9 cellular contexts compared by ENCODE assay signal in the genomic region with DNA sequence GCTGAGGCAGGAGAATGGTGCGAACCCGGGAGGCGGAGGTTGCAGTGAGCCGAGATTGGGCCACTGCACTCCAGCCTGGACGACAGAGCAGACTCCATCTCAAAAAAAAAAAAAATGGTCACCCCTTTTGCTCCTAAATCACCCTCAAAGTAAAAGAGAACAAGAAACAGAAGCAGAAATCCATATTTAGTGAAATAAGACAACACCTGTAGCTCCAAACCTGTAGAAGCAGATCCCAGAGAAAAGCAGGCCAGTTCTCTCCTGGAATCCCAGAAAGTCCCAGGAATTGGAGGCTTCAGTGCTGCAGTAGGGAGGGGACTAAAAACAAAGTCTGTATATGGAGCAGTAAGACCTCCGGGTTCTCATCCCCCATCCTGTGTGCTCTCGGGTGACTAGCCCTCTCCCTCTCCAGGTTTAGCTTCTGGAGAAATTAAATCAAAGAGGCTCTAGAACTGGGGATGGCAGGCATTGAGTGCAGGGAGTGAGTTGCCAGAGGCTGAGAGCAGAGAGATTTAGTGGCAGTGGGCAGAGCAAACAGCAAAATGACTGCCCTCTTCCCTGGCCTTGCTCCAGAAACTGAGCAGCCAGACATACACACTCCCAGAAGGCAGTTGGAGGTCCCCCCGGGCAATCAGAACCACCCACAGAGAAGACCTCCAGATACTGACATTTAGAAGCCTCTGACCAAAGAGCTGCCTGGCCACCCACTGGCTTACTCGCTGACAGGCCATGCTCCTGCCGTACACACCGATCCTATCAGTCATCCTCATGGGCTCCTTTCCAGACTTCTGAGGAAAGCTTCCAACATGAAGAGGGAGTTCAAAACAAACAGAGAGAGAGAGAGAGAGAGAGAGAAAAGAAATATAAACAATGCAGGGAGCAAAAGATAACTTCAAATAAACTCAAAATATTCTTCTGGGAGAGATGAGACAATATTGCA. TPM values are rescaled to one million over a fixed set of nuclear protein-coding genes. Genes with fewer than 3 reads are reported as not detected.
DNase-seq lines count a peak whose midpoint lies in the region; ATAC-seq, FAIRE-seq and TF ChIP-seq lines count a peak whose summit lies in the region.
"Had no signal": no experiment of that assay in that cellular context is flagged by ENCODE, and none has a peak within 500 bp of the region (broad histone marks: within the 10 kb centered on the region; RNA-seq: fewer than 3 reads in every experiment).

No MANE protein-coding gene starts in this region.

- TF ChIP-seq POLR2A in uterus (IDR thresholded peaks at IDR 0.05): no peak

- intact Hi-C loops in uterus (cut with DNase I; ENCODE audit: low total_unique reads): no loop called here

- TF ChIP-seq CTCF in brain (conservative IDR thresholded peaks at IDR 0.05) (no peak), uterus (IDR thresholded peaks at IDR 0.05) (peak in 1 of 4 experiments; percentile 47)

- peak overlapping the region in 4 of 5 experiments; percentile 39 to 62 (median 58) for H3K27ac Mint-ChIP-seq in brain

- no peaks in the 10 kb centered on the region for H3K36me3 ChIP-seq in uterus

- FAIRE-seq in urothelium cell line (lab: Jason Lieb, UNC): no peak
- FAIRE-seq: A204.1 had no signal

- H3K4me3 Mint-ChIP-seq in brain: peak overlapping the region; percentile 1 to 66 (median 22)

- peak overlapping the region; percentile 67 to 83 for H3K27ac ChIP-seq in uterus

- H3K27me3 ChIP-seq in uterus: no peaks in the 10 kb centered on the region

- peaks cover 14% of the 10 kb centered on the region for H3K27me3 Mint-ChIP-seq in brain

- ATAC-seq in left lobe of liver: peak; percentile 91
- ATAC-seq in HG02642 (IDR thresholded peaks at IDR 0.05; ENCODE audit: poor library complexity, unreplicated experiment): no peak
- ATAC-seq in HG02870 (IDR thresholded peaks at IDR 0.05; ENCODE audit: unreplicated experiment): no peak

- H3K4me1 Mint-ChIP-seq in brain: peaks cover 18% of the 10 kb centered on the region

- peak; percentile 56 for DNase-seq in DMS 273 (lab: John Stamatoyannopoulos, UW; ENCODE audit: unreplicated experiment)
- no peak for DNase-seq in DMS 273 treated with DMSO at 0.1 percent for 48 hours (lab: John Stamatoyannopoulos, UW)
- DNase-seq in left lobe of liver (ENCODE audit: low spot score): peak; percentile 73
- peak; percentile 59 to 91 for DNase-seq in uterus
- DNase-seq in urothelium cell line (ENCODE audit: low spot score): no peak

- peaks cover 4% of the 10 kb centered on the region for H3K36me3 Mint-ChIP-seq in brain

- no peak overlapping the region for H3K4me3 ChIP-seq in uterus

- peaks cover 0 to 5% of the 10 kb centered on the region in 2 donors for H3K4me1 ChIP-seq in uterus

- H3K9me3 Mint-ChIP-seq in brain: peaks cover 0 to 2% (median 0%) of the 10 kb centered on the region in 5 experiments

- H3K9me3 ChIP-seq in uterus: no peaks in the 10 kb centered on the region

RNA-seq across cellular contexts. Expression of a gene that starts 6.3 kb away (rescaled TPM):
- polyA plus RNA-seq in brain (ENCODE audit: insufficient read depth, low read depth, low replicate concordance): 29.1 TPM
- total RNA-seq in left lobe of liver (19.0 TPM), uterus (10 to 100 TPM; 21.5 to 88.7 (median 24.7) TPM)

RNA-seq across cellular contexts. Expression of a gene that starts 50.6 kb away (rescaled TPM):
- 24.1 TPM for polyA plus RNA-seq in brain (ENCODE audit: insufficient read depth, low read depth, low replicate concordance)
- total RNA-seq in left lobe of liver (5.2 TPM), uterus (10 to 100 TPM in 1 of 4 donors, 1 to 10 TPM in 1, under 1 TPM in 2; 0.26 to 12.2 (median 4.2) TPM)

Comparison
In these comparisons a context has a peak if more than half of its experiments do, and no peak if none do; other contexts are left out.
1. DNase-seq: peak in DMS 273 (single experiment), left lobe of liver (single experiment) and uterus (2 of 2); none in DMS 273 treated with DMSO at 0.1 percent for 48 hours (single experiment) and urothelium cell line (single experiment).